Comparison of ENCODE assay signal across 21 cellular contexts in the genomic region with DNA sequence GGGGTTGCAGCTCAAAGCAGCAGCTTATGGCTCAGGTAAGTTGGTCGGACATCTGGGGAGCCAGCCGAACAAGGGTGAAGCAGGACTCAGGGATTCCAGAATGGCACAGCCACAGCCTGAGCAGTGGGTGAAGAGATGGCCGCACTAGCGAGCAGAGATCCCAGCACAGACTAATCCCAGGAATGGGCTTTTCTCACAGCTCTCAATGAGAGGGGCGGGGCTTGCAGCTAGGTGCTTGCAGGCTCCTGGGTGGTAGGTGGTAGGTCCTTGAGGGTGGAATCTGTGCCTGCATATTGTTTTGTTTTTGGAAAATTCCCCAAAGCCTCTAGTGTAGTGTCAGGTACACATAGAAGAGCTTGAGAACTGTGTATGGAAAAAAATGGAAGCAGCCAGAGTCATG. TPM values are rescaled to one million over a fixed set of nuclear protein-coding genes. Genes with fewer than 3 reads are reported as not detected.
DNase-seq lines count a peak whose midpoint lies in the region; ATAC-seq, FAIRE-seq and TF ChIP-seq lines count a peak whose summit lies in the region.
"Had no signal": no experiment of that assay in that cellular context is flagged by ENCODE, and none has a peak within 500 bp of the region (broad histone marks: within the 10 kb centered on the region; RNA-seq: fewer than 3 reads in every experiment).

No MANE protein-coding gene starts in this region.

- no peak overlapping the region for H3K4ac ChIP-seq in H1 (replicated peaks; ENCODE audit: insufficient read length, low read depth, low read length)

- H3K27ac ChIP-seq in RWPE1 (0 out of 2 replicates have a peak overlapping the region, but pooled peaks have one; percentile 5), H1 (ENCODE audit: low read depth, low read length) (no peak overlapping the region)
- H3K27ac ChIP-seq: A549, PC-9 had no signal

- POLR2A ChIA-PET in activated CD8-positive, alpha-beta T cell treated with anti-CD3 and anti-CD28 coated beads, Interleukin-2, amount 10 ng/mL, durations not matched to agents 7 days and 5 days (lab: Charles Lee) = interaction anchor here (0.9 kb wide), 2 partner anchors 10 to 26 kb away, joined by 3 read pairs; no protein-coding TSS in a partner anchor
- POLR2A ChIA-PET in activated CD8-positive, alpha-beta T cell treated with anti-CD3 and anti-CD28 coated beads for 36 hours (lab: Charles Lee) = interaction anchor here (0.6 to 1.4 kb wide), 2 partner anchors 8 to 167 kb away, joined by 3 to 6 read pairs; no protein-coding TSS in a partner anchor
- POLR2A ChIA-PET in RWPE1 (lab: Yijun Ruan, JAX; ENCODE audit: low non-redundant PET) = no interaction called here
- POLR2A ChIA-PET in H1 (lab: Charles Lee; ENCODE audit: partially characterized antibody) = no interaction called here

- no peak for TF ChIP-seq POLR2A in H1 (IDR thresholded peaks at IDR 0.05; ENCODE audit: control extremely low read depth in 1 of 2, low read depth in 2 of 2, low read length in 2 of 2)

- no peak for ATAC-seq in activated CD8-positive, alpha-beta T cell treated with anti-CD3 and anti-CD28 coated beads, Interleukin-2, amount 10 ng/mL, durations not matched to agents 7 days and 5 days
- no peak for ATAC-seq in activated CD8-positive, alpha-beta T cell treated with anti-CD3 and anti-CD28 coated beads for 36 hours
- ATAC-seq in stimulated activated memory B cell treated with anti-CD40 and anti-IgM and Interleukin-4, amounts not matched to agents 10 μg/mL and 1 μg/mL and 100 μg/mL, for 72 hours = no peak
- ATAC-seq in activated T-cell treated with anti-CD3 and anti-CD28 coated beads, Interleukin-2, amount 50 U/mL, for 72 hours (replicated peaks in 1 of 2) = no peak
- ATAC-seq: A549, K562 had no signal

- H3K4me3 Mint-ChIP-seq in activated CD8-positive, alpha-beta T cell treated with anti-CD3 and anti-CD28 coated beads, Interleukin-2, amount 10 ng/mL, durations not matched to agents 7 days and 5 days = no peak overlapping the region
- no peak overlapping the region for H3K4me3 Mint-ChIP-seq in activated CD8-positive, alpha-beta T cell treated with anti-CD3 and anti-CD28 coated beads for 36 hours
- no peak overlapping the region for H3K4me3 Mint-ChIP-seq in stimulated activated memory B cell treated with anti-CD40 and anti-IgM and Interleukin-4, amounts not matched to agents 10 μg/mL and 1 μg/mL and 100 μg/mL, for 72 hours
- H3K4me3 Mint-ChIP-seq in activated T-cell treated with anti-CD3 and anti-CD28 coated beads, Interleukin-2, amount 50 U/mL, for 72 hours = no peak overlapping the region

- intact Hi-C loops in activated CD8-positive, alpha-beta T cell treated with anti-CD3 and anti-CD28 coated beads for 36 hours (cut with micrococcal nuclease) = no loop called here

- no peak overlapping the region for H2AK5ac ChIP-seq in H1 (ENCODE audit: low read depth, low read length)

- no peak for TF ChIP-seq EP300 in H1 (IDR thresholded peaks at IDR 0.05; ENCODE audit: borderline replicate concordance in 1 of 2, low read depth in 2 of 2, low read length in 2 of 2)

- peaks cover 70% of the 10 kb centered on the region for H3K4me1 Mint-ChIP-seq in activated CD8-positive, alpha-beta T cell treated with anti-CD3 and anti-CD28 coated beads, Interleukin-2, amount 10 ng/mL, durations not matched to agents 7 days and 5 days (ENCODE audit: low read depth)
- H3K4me1 Mint-ChIP-seq in activated CD8-positive, alpha-beta T cell treated with anti-CD3 and anti-CD28 coated beads for 36 hours (ENCODE audit: low read depth) = peaks cover 86% of the 10 kb centered on the region
- peaks cover 97% of the 10 kb centered on the region for H3K4me1 Mint-ChIP-seq in stimulated activated memory B cell treated with anti-CD40 and anti-IgM and Interleukin-4, amounts not matched to agents 10 μg/mL and 1 μg/mL and 100 μg/mL, for 72 hours
- peaks cover 92% of the 10 kb centered on the region for H3K4me1 Mint-ChIP-seq in activated T-cell treated with anti-CD3 and anti-CD28 coated beads, Interleukin-2, amount 50 U/mL, for 72 hours (ENCODE audit: low read depth)

- no peak overlapping the region for H3K9ac ChIP-seq in H1 (replicated peaks in 1 of 4; ENCODE audit: extremely low read depth in 1 of 4, low read depth in 3 of 4, low read length in 3 of 4)

- no peaks in the 10 kb centered on the region for H3K27me3 Mint-ChIP-seq in activated CD8-positive, alpha-beta T cell treated with anti-CD3 and anti-CD28 coated beads, Interleukin-2, amount 10 ng/mL, durations not matched to agents 7 days and 5 days (ENCODE audit: low read depth)
- no peaks in the 10 kb centered on the region for H3K27me3 Mint-ChIP-seq in activated CD8-positive, alpha-beta T cell treated with anti-CD3 and anti-CD28 coated beads for 36 hours
- H3K27me3 Mint-ChIP-seq in stimulated activated memory B cell treated with anti-CD40 and anti-IgM and Interleukin-4, amounts not matched to agents 10 μg/mL and 1 μg/mL and 100 μg/mL, for 72 hours = no peaks in the 10 kb centered on the region
- no peaks in the 10 kb centered on the region for H3K27me3 Mint-ChIP-seq in activated T-cell treated with anti-CD3 and anti-CD28 coated beads, Interleukin-2, amount 50 U/mL, for 72 hours (ENCODE audit: low read depth)
- H3K27me3 Mint-ChIP-seq: CD8-positive, alpha-beta memory T cell had no signal

- peaks cover 0 to 7% (median 3%) of the 10 kb centered on the region in 4 experiments; a peak in 3 of 7 replicates for H3K4me1 ChIP-seq in H1 (replicated peaks in 1 of 4; ENCODE audit: control insufficient read depth in 3 of 4, insufficient read depth in 4 of 4, low read length in 3 of 4)
- H3K4me1 ChIP-seq: A549 had no signal

- H3K27me3 ChIP-seq in H1 (replicated peaks in 1 of 4; ENCODE audit: control insufficient read depth in 3 of 4, extremely low read depth in 1 of 4, insufficient read depth in 3 of 4, low read length in 3 of 4) = no peaks in the 10 kb centered on the region

- H2AFZ ChIP-seq in H1 (ENCODE audit: low read length) = no peak overlapping the region
- H2AFZ ChIP-seq: PC-9 had no signal

- 0 out of 2 replicates have a peak overlapping the region, but pooled peaks have one; percentile 7 for H2BK5ac ChIP-seq in H1 (ENCODE audit: low read depth, low read length)

- CTCF ChIA-PET in activated CD8-positive, alpha-beta T cell treated with anti-CD3 and anti-CD28 coated beads, Interleukin-2, amount 10 ng/mL, durations not matched to agents 7 days and 5 days (lab: Charles Lee) = interaction anchor here (1.0 to 2.0 kb wide), 5 partner anchors 9 to 32 kb away, joined by 3 to 7 read pairs (median 5); no protein-coding TSS in a partner anchor
- CTCF ChIA-PET in activated CD8-positive, alpha-beta T cell treated with anti-CD3 and anti-CD28 coated beads for 36 hours (lab: Charles Lee) = interaction anchor here (1.0 to 3.7 kb wide), 7 partner anchors 8 to 155 kb away, joined by 3 to 14 read pairs (median 4); no protein-coding TSS in a partner anchor
- CTCF ChIA-PET in RWPE1 (lab: Yijun Ruan, JAX) (interaction anchor here (0.6 kb wide), 2 partner anchors 38 to 1140 kb away, joined by 3 read pairs; no protein-coding TSS in a partner anchor), H1 (lab: Charles Lee; ENCODE audit: partially characterized antibody) (interaction anchor here (0.9 to 2.3 kb wide), 12 partner anchors 8 to 251 kb away, joined by 3 to 15 read pairs (median 5); no protein-coding TSS in a partner anchor)

- no peak overlapping the region for H4K5ac ChIP-seq in H1 (ENCODE audit: insufficient read length, low read depth, low read length)

- no peaks in the 10 kb centered on the region for H3K79me1 ChIP-seq in H1 (ENCODE audit: low read depth, low read length)

- H2BK20ac ChIP-seq in H1 (ENCODE audit: low read length) = no peak overlapping the region

- H4K8ac ChIP-seq in H1 (ENCODE audit: extremely low read depth, insufficient read depth, low read length) = no peak overlapping the region

- H3K79me2 ChIP-seq in H1 (ENCODE audit: control insufficient read depth in 1 of 2, insufficient read depth in 2 of 2, low read length in 2 of 2) = no peaks in the 10 kb centered on the region

- no peak overlapping the region for H2BK120ac ChIP-seq in H1 (replicated peaks; ENCODE audit: low read depth, low read length)

- no peak for TF ChIP-seq RAD21 in H1 (IDR thresholded peaks at IDR 0.05 in 1 of 2, conservative IDR thresholded peaks at IDR 0.05 in 1 of 2; ENCODE audit: low read depth in 2 of 2, low read length in 2 of 2)

- no peaks in the 10 kb centered on the region for H3K9me3 Mint-ChIP-seq in activated CD8-positive, alpha-beta T cell treated with anti-CD3 and anti-CD28 coated beads, Interleukin-2, amount 10 ng/mL, durations not matched to agents 7 days and 5 days (ENCODE audit: insufficient read depth)
- H3K9me3 Mint-ChIP-seq in activated CD8-positive, alpha-beta T cell treated with anti-CD3 and anti-CD28 coated beads for 36 hours = no peaks in the 10 kb centered on the region
- no peaks in the 10 kb centered on the region for H3K9me3 Mint-ChIP-seq in stimulated activated memory B cell treated with anti-CD40 and anti-IgM and Interleukin-4, amounts not matched to agents 10 μg/mL and 1 μg/mL and 100 μg/mL, for 72 hours
- H3K9me3 Mint-ChIP-seq in activated T-cell treated with anti-CD3 and anti-CD28 coated beads, Interleukin-2, amount 50 U/mL, for 72 hours = no peaks in the 10 kb centered on the region
- H3K9me3 Mint-ChIP-seq: CD8-positive, alpha-beta memory T cell had no signal

- no peaks in the 10 kb centered on the region for H4K20me1 ChIP-seq in H1 (replicated peaks in 1 of 2; ENCODE audit: control insufficient read depth in 1 of 2, insufficient read depth in 2 of 2, low read length in 2 of 2)

- H4K91ac ChIP-seq in H1 (replicated peaks; ENCODE audit: insufficient read length, low read length) = no peak overlapping the region

- no peak overlapping the region; a peak in 1 of 4 replicates for H3K4me2 ChIP-seq in H1 (ENCODE audit: insufficient read depth in 1 of 2, low read depth in 2 of 2, low read length in 2 of 2)
- H3K4me2 ChIP-seq: A549, PC-9 had no signal

- H3K23ac ChIP-seq in H1 (ENCODE audit: insufficient read length) = no peak overlapping the region

- no peak overlapping the region for H2BK12ac ChIP-seq in H1 (ENCODE audit: low read depth, low read length)

- H3K56ac ChIP-seq in H1 (replicated peaks; ENCODE audit: insufficient read length, low read depth, low read length) = no peak overlapping the region

- no peak overlapping the region for H3K14ac ChIP-seq in H1 (ENCODE audit: insufficient read length)

- H3K36me3 ChIP-seq in H1 (ENCODE audit: control insufficient read depth in 2 of 4, insufficient read depth in 4 of 4, low read length in 3 of 4) = no peaks in the 10 kb centered on the region

- no peaks in the 10 kb centered on the region for H3K9me3 ChIP-seq in H1 (ENCODE audit: insufficient read depth in 2 of 2, low read depth in 1 of 2, low read length in 1 of 2)
- H3K9me3 ChIP-seq: A549 had no signal

- no peak for DNase-seq in activated CD8-positive, alpha-beta T cell treated with anti-CD3 and anti-CD28 coated beads, Interleukin-2, amount 10 ng/mL, durations not matched to agents 7 days and 5 days
- no peak for DNase-seq in activated CD8-positive, alpha-beta T cell treated with anti-CD3 and anti-CD28 coated beads for 36 hours
- DNase-seq in RWPE1 (ENCODE audit: low spot score) (no peak), H1 (ENCODE audit: low read depth in 1 of 2, low spot score in 2 of 2) (no peak), NCI-H2107 treated with DMSO at 0.1 percent for 48 hours (lab: John Stamatoyannopoulos, UW; ENCODE audit: unreplicated experiment) (no peak), dedifferentiated amniotic fluid mesenchymal stem cell (ENCODE audit: extremely low spot score) (no peak)
- no peak for DNase-seq in activated T-cell treated with anti-CD3 and anti-CD28 coated beads, Interleukin-2, amount 50 U/mL, for 72 hours
- DNase-seq: CD8-positive, alpha-beta memory T cell; DND-41; GDM1; NCI-H1048; NCI-H2107; NCI-H345; NCI-H69; PC-9 had no signal

- H3K23me2 ChIP-seq in H1 (ENCODE audit: low read depth, low read length) = no peaks in the 10 kb centered on the region

- FAIRE-seq in H1 (lab: Jason Lieb, UNC) = no peak
- FAIRE-seq: A549, GM12892, GM19239, HTR-8/SVneo, K562 had no signal

- TF ChIP-seq CTCF in activated CD8-positive, alpha-beta T cell treated with anti-CD3 and anti-CD28 coated beads for 36 hours (IDR thresholded peaks at IDR 0.05) = no peak
- TF ChIP-seq CTCF in RWPE1 (conservative IDR thresholded peaks at IDR 0.05; ENCODE audit: low read depth) = no peak
- no peak for TF ChIP-seq CTCF in H1 (IDR thresholded peaks at IDR 0.05; ENCODE audit: control extremely low read depth in 1 of 3, insufficient read depth in 1 of 3, low read depth in 1 of 3, low read length in 3 of 3)

- 83% methylated on average over 5 of the region's 5 CpGs; no CpG with 5 or more reads in 1 of the 2 experiments for WGBS in H1 (ENCODE audit: extremely low coverage in 1 of 2, insufficient coverage in 1 of 2, insufficient read length in 1 of 2, insufficient replicate concordance in 2 of 2, low coverage in 1 of 2, low lambda C conversion rate in 2 of 2, missing lambda C conversion rate in 1 of 2), 2 experiments

- peak overlapping the region; percentile 28 for H3K27ac Mint-ChIP-seq in activated CD8-positive, alpha-beta T cell treated with anti-CD3 and anti-CD28 coated beads, Interleukin-2, amount 10 ng/mL, durations not matched to agents 7 days and 5 days
- H3K27ac Mint-ChIP-seq in activated CD8-positive, alpha-beta T cell treated with anti-CD3 and anti-CD28 coated beads for 36 hours = no peak overlapping the region
- H3K27ac Mint-ChIP-seq in stimulated activated memory B cell treated with anti-CD40 and anti-IgM and Interleukin-4, amounts not matched to agents 10 μg/mL and 1 μg/mL and 100 μg/mL, for 72 hours = peak overlapping the region; percentile 83
- no peak overlapping the region for H3K27ac Mint-ChIP-seq in activated T-cell treated with anti-CD3 and anti-CD28 coated beads, Interleukin-2, amount 50 U/mL, for 72 hours

- H3K36me3 Mint-ChIP-seq in activated CD8-positive, alpha-beta T cell treated with anti-CD3 and anti-CD28 coated beads, Interleukin-2, amount 10 ng/mL, durations not matched to agents 7 days and 5 days (ENCODE audit: low read depth) = peaks cover 74% of the 10 kb centered on the region
- peaks cover 42% of the 10 kb centered on the region for H3K36me3 Mint-ChIP-seq in activated CD8-positive, alpha-beta T cell treated with anti-CD3 and anti-CD28 coated beads for 36 hours (ENCODE audit: low read depth)
- H3K36me3 Mint-ChIP-seq in stimulated activated memory B cell treated with anti-CD40 and anti-IgM and Interleukin-4, amounts not matched to agents 10 μg/mL and 1 μg/mL and 100 μg/mL, for 72 hours = peaks cover 82% of the 10 kb centered on the region
- peaks cover 10 to 29% of the 10 kb centered on the region in 2 donors for H3K36me3 Mint-ChIP-seq in activated T-cell treated with anti-CD3 and anti-CD28 coated beads, Interleukin-2, amount 50 U/mL, for 72 hours (ENCODE audit: insufficient read depth in 2 of 2)

- no peak overlapping the region; the same call in 1 of the 2 replicates for H3K18ac ChIP-seq in H1 (ENCODE audit: extremely low read depth, low read length)

- no peak overlapping the region for H2BK15ac ChIP-seq in H1 (ENCODE audit: low read length)

- no peak overlapping the region for H3K4me3 ChIP-seq in H1 (ENCODE audit: extremely low read depth in 1 of 4, insufficient read depth in 2 of 4, low read depth in 3 of 4, low read length in 4 of 4)
- H3K4me3 ChIP-seq: A549, K562, PC-9 had no signal

RNA-seq across cellular contexts. Expression of gene KIAA0040, which starts 9.0 kb away (rescaled TPM):
- 10 to 100 TPM; 50.8 to 51.0 TPM for total RNA-seq in activated CD8-positive, alpha-beta T cell treated with anti-CD3 and anti-CD28 coated beads, Interleukin-2, amount 10 ng/mL, durations not matched to agents 7 days and 5 days
- total RNA-seq in activated CD8-positive, alpha-beta T cell treated with anti-CD3 and anti-CD28 coated beads for 36 hours = 10 to 100 TPM; 20.8 to 21.1 TPM
- 11.7 and 14.1 TPM in 2 replicates for total RNA-seq in H1 (2021; fragmentation: NEBNext Ultra II Directional; extraction: Animal tissue kit (Norgen Biotek cat#: 25700))
- 8.0 and 11.0 TPM in 2 replicates for polyA plus RNA-seq in H1 (2011; rRNA removed)
- polyA plus RNA-seq in H1 (2011; cell fraction: cytosol; rRNA removed) = 9.5 TPM
- polyA plus RNA-seq in H1 (2011; cell fraction: nucleus; rRNA removed) = 6.6 TPM
- polyA plus RNA-seq in H1 (2012, experiment 1 of 2) = 6.9 to 7.8 TPM (median 7.5 TPM) in 4 replicates
- polyA plus RNA-seq in H1 (2012, experiment 2 of 2) = 3.7 TPM
- 8.0 TPM for polyA plus RNA-seq in H1 (2013, experiment 1 of 2)
- 9.4 TPM for polyA plus RNA-seq in H1 (2013, experiment 2 of 2)
- 18.7 and 28.4 TPM in 2 replicates for polyA minus RNA-seq in H1 (2011; rRNA and poly(A)+ RNA removed)
- polyA minus RNA-seq in H1 (2011; cell fraction: cytosol; rRNA and poly(A)+ RNA removed) = 5.4 TPM
- 11.1 TPM for polyA minus RNA-seq in H1 (2011; cell fraction: nucleus; rRNA and poly(A)+ RNA removed)
- total RNA-seq in activated T-cell treated with anti-CD3 and anti-CD28 coated beads, Interleukin-2, amount 50 U/mL, for 72 hours = 10 to 100 TPM; 33.4 to 37.4 TPM

Comparison
In these comparisons a context has a peak if more than half of its experiments do, and no peak if none do; other contexts are left out.
1. H3K27ac Mint-ChIP-seq: peak in activated CD8-positive, alpha-beta T cell treated with anti-CD3 and anti-CD28 coated beads, Interleukin-2, amount 10 ng/mL, durations not matched to agents 7 days and 5 days (single experiment) and stimulated activated memory B cell treated with anti-CD40 and anti-IgM and Interleukin-4, amounts not matched to agents 10 μg/mL and 1 μg/mL and 100 μg/mL, for 72 hours (single experiment); none in activated CD8-positive, alpha-beta T cell treated with anti-CD3 and anti-CD28 coated beads for 36 hours (single experiment) and activated T-cell treated with anti-CD3 and anti-CD28 coated beads, Interleukin-2, amount 50 U/mL, for 72 hours (single experiment).
2. POLR2A ChIA-PET loops: an anchor here in activated CD8-positive, alpha-beta T cell treated with anti-CD3 and anti-CD28 coated beads, Interleukin-2, amount 10 ng/mL, durations not matched to agents 7 days and 5 days (0.9 kb wide) and activated CD8-positive, alpha-beta T cell treated with anti-CD3 and anti-CD28 coated beads for 36 hours (0.6 to 1.4 kb wide); none called in RWPE1 and H1.